ENCODE assay signal across 22 cellular contexts in genomic region chr15:82945326-82945725, GRCh38.
"Had no signal": no experiment of that assay in that cellular context is flagged by ENCODE, and none has a peak within 500 bp of the region (broad histone marks: within the 10 kb centered on the region; RNA-seq: fewer than 3 reads in every experiment).

No MANE protein-coding gene starts in this region.

- ATAC-seq: left ventricle myocardium superior; lower lobe of right lung; naive thymus-derived CD8-positive, alpha-beta T cell; sciatic nerve had no signal

- H3K4me2 ChIP-seq: smooth muscle cell had no signal

- DNase-seq: cortex of kidney; dorsolateral prefrontal cortex; effector CD4-positive, alpha-beta T cell; head of caudate nucleus; left ventricle myocardium superior; lower lobe of right lung; naive thymus-derived CD8-positive, alpha-beta T cell; nephron progenitor cell; nucleus accumbens; stimulated activated CD4-positive, alpha-beta T cell treated with anti-CD3 and anti-CD28 coated beads, Interleukin-12 subunit alpha, Interleukin-12 subunit beta, amount 100 ng/mL, for 4 hours; stimulated activated CD4-positive, alpha-beta T cell treated with anti-CD3 and anti-CD28 coated beads, Interleukin-1b, Interleukin-23, amount 100 ng/mL, for 48 hours; stimulated activated CD4-positive, alpha-beta T cell treated with anti-CD3 and anti-CD28 coated beads, Interleukin-4, amount 100 ng/mL, for 1 hour; stimulated activated CD8-positive, alpha-beta memory T cell treated with anti-CD3 and anti-CD28 coated beads, Interleukin-4, amount 100 ng/mL, for 48 hours; stimulated activated naive CD4-positive, alpha-beta T cell treated with Interleukin-2 at 50 U/mL for 16 hours; stomach; upper lobe of left lung; uterus had no signal

- H3K27ac ChIP-seq: lower lobe of right lung, right atrium auricular region, tibial nerve, upper lobe of left lung, uterus had no signal

- H3K36me3 ChIP-seq: lower lobe of right lung, prostate gland, right atrium auricular region, stomach, tibial nerve, upper lobe of left lung, uterus had no signal

- H3K4me3 ChIP-seq: lower lobe of right lung, prostate gland, right atrium auricular region, smooth muscle cell, stomach, tibial nerve, upper lobe of left lung, uterus had no signal

- H3K27me3 ChIP-seq: dorsolateral prefrontal cortex, right atrium auricular region, stomach, upper lobe of left lung, uterus had no signal

- H3K9me3 ChIP-seq: lower lobe of right lung, prostate gland, right atrium auricular region, stomach, tibial nerve, upper lobe of left lung, uterus had no signal

- H3K4me1 ChIP-seq: right atrium auricular region, tibial nerve, uterus had no signal
